15 cellular contexts compared by ENCODE assay signal in genomic region chr11:1835671-1836010, GRCh38. TPM values are rescaled to one million over a fixed set of nuclear protein-coding genes. Genes with fewer than 3 reads are reported as not detected.
"Had no signal": no experiment of that assay in that cellular context is flagged by ENCODE, and none has a peak within 500 bp of the region (broad histone marks: within the 10 kb centered on the region; RNA-seq: fewer than 3 reads in every experiment).

No MANE protein-coding gene starts in this region.

- H3K9me3 Mint-ChIP-seq: activated T-cell treated with anti-CD3 and anti-CD28 coated beads, Interleukin-2, amount 50 U/mL, for 4 hours; memory B cell had no signal

- H3K4me3 Mint-ChIP-seq: activated naive CD8-positive, alpha-beta T cell; activated T-cell treated with anti-CD3 and anti-CD28 coated beads, Interleukin-2, amount 50 U/mL, for 4 hours; memory B cell had no signal

- ATAC-seq: activated T-cell treated with anti-CD3 and anti-CD28 coated beads, Interleukin-2, amount 50 U/mL, for 4 hours had no signal

- H3K27ac ChIP-seq: colonic mucosa, ovary had no signal

- H3K4me3 ChIP-seq: colonic mucosa, ovary, transverse colon had no signal

- H3K36me3 ChIP-seq: colonic mucosa, ovary, transverse colon had no signal

- H3K27me3 ChIP-seq: colonic mucosa, ovary, transverse colon had no signal

- H3K27ac Mint-ChIP-seq: activated naive CD8-positive, alpha-beta T cell; memory B cell had no signal

- DNase-seq: activated CD4-positive, alpha-beta T cell treated with anti-CD3 and anti-CD28 coated beads, Interleukin-2, amount 50 U/mL, for 4 hours; activated CD4-positive, CD25-positive, alpha-beta regulatory T cell treated with anti-CD3 and anti-CD28 coated beads, Interleukin-2, amount 50 U/mL, for 72 hours; activated gamma-delta T cell; activated T-cell treated with anti-CD3 and anti-CD28 coated beads, Interleukin-2, amount 50 U/mL, for 4 hours; caudate nucleus; colonic mucosa; effector CD8-positive, alpha-beta T cell; T-helper 9 cell; transverse colon had no signal

- H3K9me3 ChIP-seq: colonic mucosa, ovary, transverse colon had no signal

- H3K36me3 Mint-ChIP-seq: activated naive CD8-positive, alpha-beta T cell; memory B cell had no signal

RNA-seq across cellular contexts. Expression of gene SYT8, which starts 0.9 kb away (rescaled TPM):
- total RNA-seq: activated T-cell treated with anti-CD3 and anti-CD28 coated beads, Interleukin-2, amount 50 U/mL, for 4 hours; glomerular endothelial cell had no signal
- polyA plus RNA-seq: neural cell, ovary had no signal

RNA-seq across cellular contexts. Expression of gene TNNI2, which starts 3.1 kb away (rescaled TPM):
- total RNA-seq: activated T-cell treated with anti-CD3 and anti-CD28 coated beads, Interleukin-2, amount 50 U/mL, for 4 hours; glomerular endothelial cell had no signal
- polyA plus RNA-seq: neural cell had no signal

RNA-seq across cellular contexts. Expression of gene LSP1, which starts 17.2 kb away (rescaled TPM):
- polyA plus RNA-seq: neural cell had no signal

RNA-seq across cellular contexts. Expression of gene PRR33, which starts 56.1 kb away (rescaled TPM):
- total RNA-seq: aorta, colonic mucosa, glomerular endothelial cell, ovary, transverse colon had no signal
- polyA plus RNA-seq: aorta, neural cell had no signal
